In the genomic region with DNA sequence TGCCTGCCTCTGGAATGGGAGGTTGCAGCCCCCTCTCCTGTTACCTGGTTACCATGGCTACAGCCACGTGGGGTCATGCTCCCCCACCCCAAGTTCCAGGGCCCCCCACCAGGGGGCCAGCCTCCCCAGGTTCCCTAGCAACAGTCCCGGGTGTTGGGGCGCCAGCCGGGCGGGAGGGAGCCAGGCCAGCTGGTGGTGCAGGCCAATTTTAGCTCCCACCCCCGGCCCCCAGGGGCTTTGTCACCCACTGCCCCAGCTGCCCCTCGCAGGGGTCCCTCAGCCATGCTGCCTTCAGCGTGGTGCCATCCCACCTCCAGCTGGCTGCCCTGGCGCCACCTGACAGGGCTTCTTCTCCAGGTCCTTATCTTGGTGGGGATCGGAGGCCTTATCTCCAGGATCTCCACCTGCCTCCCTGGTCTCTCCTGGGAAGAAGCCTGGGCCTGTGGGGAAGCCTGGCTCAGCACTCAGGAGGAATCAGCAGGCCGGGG, we compare ENCODE assay signal across 9 cellular contexts. TPM values are rescaled to one million over a fixed set of nuclear protein-coding genes. Genes with fewer than 3 reads are reported as not detected.
DNase-seq lines count a peak whose midpoint lies in the region.
"Had no signal": no experiment of that assay in that cellular context is flagged by ENCODE, and none has a peak within 500 bp of the region (broad histone marks: within the 10 kb centered on the region; RNA-seq: fewer than 3 reads in every experiment).

No MANE protein-coding gene starts in this region.

- H2BK15ac ChIP-seq in mesendoderm (replicated peaks; ENCODE audit: low read depth), result no peak overlapping the region

- no peak overlapping the region for H2BK5ac ChIP-seq in mesendoderm (ENCODE audit: low read length)

- H3K4ac ChIP-seq in mesendoderm (ENCODE audit: low read depth, low read length), result no peak overlapping the region

- H3K9me3 ChIP-seq in BLaER1 treated with 17β-estradiol and CSF1 and Interleukin-3, amounts not matched to agents 10 nM and 100 nM (replicated peaks in 1 of 11), result no peaks in the 10 kb centered on the region
- H3K9me3 ChIP-seq in GM23248 (ENCODE audit: low read depth) (no peaks in the 10 kb centered on the region), adipocyte (ENCODE audit: control insufficient read depth, low read length) (no peaks in the 10 kb centered on the region)

- no peaks in the 10 kb centered on the region; the same call in 1 of the 2 replicates for H3F3A ChIP-seq in GM23248 (ENCODE audit: insufficient read depth)

- H2AK5ac ChIP-seq in mesendoderm (ENCODE audit: low read length), result no peak overlapping the region

- peak overlapping the region; percentile 91 to 100 (median 97) for H3K4me2 ChIP-seq in BLaER1 treated with 17β-estradiol and CSF1 and Interleukin-3, amounts not matched to agents 10 nM and 100 nM
- H3K4me2 ChIP-seq in GM23248 (ENCODE audit: unreplicated experiment), result no peak overlapping the region
- H3K4me2 ChIP-seq in mesendoderm (ENCODE audit: low read length), result no peak overlapping the region

- peaks cover 54 to 75% (median 71%) of the 10 kb centered on the region in 11 experiments for H4K20me1 ChIP-seq in BLaER1 treated with 17β-estradiol and CSF1 and Interleukin-3, amounts not matched to agents 10 nM and 100 nM
- H4K20me1 ChIP-seq in GM23248 (ENCODE audit: insufficient read depth), result peaks cover 3% of the 10 kb centered on the region; the same call in 1 of the 2 replicates

- H3K36me3 ChIP-seq in BLaER1 treated with 17β-estradiol and CSF1 and Interleukin-3, amounts not matched to agents 10 nM and 100 nM, result peaks cover 5 to 22% (median 14%) of the 10 kb centered on the region in 11 experiments; a peak in 21 of 22 replicates
- H3K36me3 ChIP-seq in GM23248 (ENCODE audit: low read depth) (no peaks in the 10 kb centered on the region), adipocyte (ENCODE audit: control insufficient read depth, insufficient read depth, low read length, severe bottlenecking) (no peaks in the 10 kb centered on the region), mesendoderm (ENCODE audit: control insufficient read depth, insufficient read depth, low read length) (no peaks in the 10 kb centered on the region)

- no peak overlapping the region for H3K18ac ChIP-seq in mesendoderm (ENCODE audit: low read length)

- no peak overlapping the region for H3K56ac ChIP-seq in mesendoderm (ENCODE audit: low read length)

- H3K27ac ChIP-seq in BLaER1 treated with 17β-estradiol and CSF1 and Interleukin-3, amounts not matched to agents 10 nM and 100 nM, result peak overlapping the region in 6 of 11 experiments; percentile 1 to 87 (median 28); a peak in 6 of 22 replicates
- no peak overlapping the region for H3K27ac ChIP-seq in GM23248
- H3K27ac ChIP-seq in mesendoderm (ENCODE audit: low read depth, low read length), result no peak overlapping the region

- no peak overlapping the region; a peak in 1 of 20 replicates for H3K4me3 ChIP-seq in BLaER1 treated with 17β-estradiol and CSF1 and Interleukin-3, amounts not matched to agents 10 nM and 100 nM
- H3K4me3 ChIP-seq in GM23248 (no peak overlapping the region), adipocyte (ENCODE audit: low read length) (no peak overlapping the region), mesendoderm (ENCODE audit: low read length) (no peak overlapping the region)

- in situ Hi-C loops in GM23248 (cut with MboI), result no loop called here

- peaks cover 33 to 68% (median 63%) of the 10 kb centered on the region in 10 experiments for H3K4me1 ChIP-seq in BLaER1 treated with 17β-estradiol and CSF1 and Interleukin-3, amounts not matched to agents 10 nM and 100 nM
- H3K4me1 ChIP-seq in GM23248 (ENCODE audit: insufficient read depth), result peaks cover 16% of the 10 kb centered on the region
- peaks cover 13% of the 10 kb centered on the region for H3K4me1 ChIP-seq in adipocyte (ENCODE audit: control insufficient read depth, insufficient read depth, low read length)
- H3K4me1 ChIP-seq in mesendoderm (ENCODE audit: control insufficient read depth, low read depth, low read length), result no peaks in the 10 kb centered on the region

- H3K79me1 ChIP-seq in mesendoderm (ENCODE audit: low read length), result peaks cover 14% of the 10 kb centered on the region

- no peak overlapping the region for H2AFZ ChIP-seq in GM23248

- no peaks in the 10 kb centered on the region for H3K9me2 ChIP-seq in GM23248 (ENCODE audit: insufficient read depth)

- H4K8ac ChIP-seq in mesendoderm (ENCODE audit: low read depth, low read length), result no peak overlapping the region

- H3K27me3 ChIP-seq in BLaER1 treated with 17β-estradiol and CSF1 and Interleukin-3, amounts not matched to agents 10 nM and 100 nM, result no peaks in the 10 kb centered on the region
- H3K27me3 ChIP-seq in GM23248 (replicated peaks; ENCODE audit: insufficient read depth) (no peaks in the 10 kb centered on the region), adipocyte (replicated peaks; ENCODE audit: control insufficient read depth, insufficient read depth, low read length) (no peaks in the 10 kb centered on the region), mesendoderm (ENCODE audit: insufficient read depth, low read length, poor library complexity) (no peaks in the 10 kb centered on the region)

- WGBS in GM23248 (ENCODE audit: low coverage in 1 of 2, low lambda C conversion rate in 2 of 2, missing lambda C conversion rate in 2 of 2), 2 experiments, result 61 to 71% methylated on average over 10 of the region's 11 CpGs
- WGBS in mesendoderm (ENCODE audit: extremely low coverage, insufficient coverage, low lambda C conversion rate), result no CpG with 5 or more reads among the region's 11 CpGs

- DNase-seq in GM23248 (peak; percentile 13), adipocyte (ENCODE audit: low read depth) (peak; percentile 12), mesendoderm (peak; percentile 36), SIG-M5 (lab: John Stamatoyannopoulos, UW) (no peak)
- DNase-seq in activated CD4-positive, CD25-positive, alpha-beta regulatory T cell treated with anti-CD3 and anti-CD28 coated beads, Interleukin-2, amount 50 U/mL, for 72 hours, result no peak
- no peak for DNase-seq in effector CD4-positive, alpha-beta T cell
- no peak for DNase-seq in central memory CD4-positive, alpha-beta T cell
- DNase-seq: cerebellar nuclear complex had no signal

- peaks cover 77% of the 10 kb centered on the region for H3K79me2 ChIP-seq in GM23248 (ENCODE audit: insufficient read depth)
- H3K79me2 ChIP-seq in mesendoderm (ENCODE audit: control insufficient read depth, insufficient read depth, low read length), result peaks cover 5% of the 10 kb centered on the region

- peak overlapping the region in 10 of 11 experiments; percentile 1 to 95 (median 67); a peak in 16 of 22 replicates for H3K9ac ChIP-seq in BLaER1 treated with 17β-estradiol and CSF1 and Interleukin-3, amounts not matched to agents 10 nM and 100 nM
- H3K9ac ChIP-seq in GM23248, result 0 out of 2 replicates have a peak overlapping the region, but pooled peaks have one; percentile 93
- no peak overlapping the region for H3K9ac ChIP-seq in adipocyte (ENCODE audit: low read length)
- no peak overlapping the region for H3K9ac ChIP-seq in mesendoderm (ENCODE audit: low read length)

- no peak overlapping the region for H2BK120ac ChIP-seq in mesendoderm (ENCODE audit: low read depth, low read length)

- H4K5ac ChIP-seq in mesendoderm (ENCODE audit: low read length), result no peak overlapping the region

- no peak overlapping the region for H3K23ac ChIP-seq in mesendoderm (ENCODE audit: low read length)

RNA-seq across cellular contexts. Expression of a gene that starts 3.0 kb away (rescaled TPM):
- total RNA-seq in GM23248 (2014; rRNA removed; shearing (Covaris generic)), result 10.2 and 11.6 TPM in 2 replicates
- 4.0 and 4.9 TPM in 2 replicates for polyA plus RNA-seq in GM23248 (2016; fragmentation: Nextera tagmentation; extraction: Ambion mirVana)
- 14.0 TPM for polyA plus RNA-seq in mesendoderm (2013, experiment 1 of 2)
- 13.7 TPM for polyA plus RNA-seq in mesendoderm (2013, experiment 2 of 2)

RNA-seq across cellular contexts. Expression of a gene that starts 8.9 kb away (rescaled TPM):
- total RNA-seq in GM23248 (2014; rRNA removed; shearing (Covaris generic)), result 0.38 TPM in 1 of 2 replicates, not detected in the other
- 0.06 TPM in 1 of 2 replicates, not detected in the other for polyA plus RNA-seq in GM23248 (2016; fragmentation: Nextera tagmentation; extraction: Ambion mirVana)
- 0.37 TPM for polyA plus RNA-seq in mesendoderm (2013, experiment 1 of 2)
- 0.36 TPM for polyA plus RNA-seq in mesendoderm (2013, experiment 2 of 2)

Comparison
In these comparisons a context has a peak if more than half of its experiments do, and no peak if none do; other contexts are left out.
1. H3K27ac ChIP-seq: peak in BLaER1 treated with 17β-estradiol and CSF1 and Interleukin-3, amounts not matched to agents 10 nM and 100 nM (6 of 11); none in GM23248 (single experiment) and mesendoderm (single experiment).
2. H3K4me2 ChIP-seq: peak in BLaER1 treated with 17β-estradiol and CSF1 and Interleukin-3, amounts not matched to agents 10 nM and 100 nM (11 of 11); none in GM23248 (single experiment) and mesendoderm (single experiment).
3. H3K9ac ChIP-seq: peak in BLaER1 treated with 17β-estradiol and CSF1 and Interleukin-3, amounts not matched to agents 10 nM and 100 nM (10 of 11) and GM23248 (single experiment); none in adipocyte (single experiment) and mesendoderm (single experiment).
4. DNase-seq: peak in GM23248 (single experiment), adipocyte (single experiment) and mesendoderm (single experiment); none in activated CD4-positive, CD25-positive, alpha-beta regulatory T cell treated with anti-CD3 and anti-CD28 coated beads, Interleukin-2, amount 50 U/mL, for 72 hours (single experiment), SIG-M5 (single experiment), effector CD4-positive, alpha-beta T cell (single experiment) and central memory CD4-positive, alpha-beta T cell (single experiment).